Comparison of ENCODE assay signal across 1 cellular context in genomic region chr6:6723792-6724318, GRCh38.
TF ChIP-seq lines count a peak whose summit lies in the region.

No MANE protein-coding gene starts in this region.

TF ChIP-seq in GM23338, 12 proteins besides CTCF, POLR2A, EP300 and RAD21 (continued from another document):
- TF ChIP-seq ETS1 (IDR thresholded peaks at IDR 0.05) (no peak), JUNB (IDR thresholded peaks at IDR 0.05; ENCODE audit: unreplicated experiment) (no peak), REST (IDR thresholded peaks at IDR 0.05; ENCODE audit: unreplicated experiment) (no peak), STAT1 (IDR thresholded peaks at IDR 0.05; ENCODE audit: unreplicated experiment) (no peak), EZH2phosphoT487 (IDR thresholded peaks at IDR 0.05; ENCODE audit: unreplicated experiment) (no peak)
